Comparison of ENCODE assay signal across 14 cellular contexts in the genomic region with DNA sequence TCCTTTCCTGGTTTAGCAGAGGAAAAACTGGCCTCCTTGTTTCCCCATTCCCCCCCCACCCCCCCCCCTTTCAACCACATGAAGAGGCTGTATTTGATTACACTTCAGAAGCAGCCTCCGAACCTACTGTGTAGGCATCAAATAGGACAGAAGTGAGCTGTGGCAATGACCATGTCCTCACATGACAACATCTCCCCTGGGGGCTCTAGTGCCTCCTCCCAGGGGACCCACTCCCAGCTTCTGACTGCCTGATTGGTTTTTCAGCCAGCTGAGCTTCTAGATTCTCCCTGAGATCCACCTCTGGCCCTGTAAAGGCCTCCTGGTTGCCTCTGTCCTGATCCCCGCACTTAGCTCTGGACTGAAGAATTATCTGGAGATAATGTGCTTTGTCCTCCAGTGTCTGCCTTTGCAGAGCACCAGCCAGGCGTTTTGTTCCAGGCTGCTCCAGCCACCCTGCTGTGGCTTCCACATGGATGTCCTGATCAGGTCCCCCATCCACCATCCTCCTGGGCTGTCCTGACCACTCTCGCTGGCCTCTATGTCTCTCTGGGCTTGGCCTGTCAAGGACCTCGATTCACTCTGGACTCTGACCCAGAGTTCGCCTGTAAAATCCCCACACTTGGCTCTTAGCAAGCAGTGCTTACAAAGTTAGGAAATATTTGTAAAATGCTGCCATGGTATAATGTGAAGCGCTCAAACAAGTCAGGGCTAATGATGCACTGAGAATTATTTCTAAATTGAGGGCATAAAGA. TPM values are rescaled to one million over a fixed set of nuclear protein-coding genes. Genes with fewer than 3 reads are reported as not detected.
DNase-seq lines count a peak whose midpoint lies in the region; ATAC-seq and TF ChIP-seq lines count a peak whose summit lies in the region.
"Had no signal": no experiment of that assay in that cellular context is flagged by ENCODE, and none has a peak within 500 bp of the region (broad histone marks: within the 10 kb centered on the region; RNA-seq: fewer than 3 reads in every experiment).

No MANE protein-coding gene starts in this region.

- peaks cover 16% of the 10 kb centered on the region for H3K4me1 Mint-ChIP-seq in activated T-cell treated with anti-CD3 and anti-CD28 coated beads, Interleukin-2, amount 50 U/mL, for 72 hours (ENCODE audit: low read depth)
- peaks cover 27% of the 10 kb centered on the region for H3K4me1 Mint-ChIP-seq in WTC11
- peaks cover 6 to 11% (median 8%) of the 10 kb centered on the region in 4 donors for H3K4me1 Mint-ChIP-seq in naive thymus-derived CD8-positive, alpha-beta T cell

- no peak for ATAC-seq in activated T-cell treated with anti-CD3 and anti-CD28 coated beads, Interleukin-2, amount 50 U/mL, for 72 hours (replicated peaks in 1 of 2)
- ATAC-seq in WTC11 (peak; percentile 9), GM18858 (IDR thresholded peaks at IDR 0.05; ENCODE audit: unreplicated experiment) (no peak)
- no peak for ATAC-seq in naive thymus-derived CD8-positive, alpha-beta T cell

- H3K4me1 ChIP-seq in tibial artery = peaks cover 0 to 39% (median 9%) of the 10 kb centered on the region in 4 donors

- CTCF ChIA-PET in WTC11 (lab: Charles Lee) = interaction anchor here (0.6 to 1.9 kb wide), 2 partner anchors 88 to 202 kb away, joined by 3 to 4 read pairs; no protein-coding TSS in a partner anchor

- POLR2A ChIA-PET in WTC11 (lab: Charles Lee) = no interaction called here
- POLR2A ChIA-PET in naive thymus-derived CD8-positive, alpha-beta T cell (lab: Charles Lee) = no interaction called here

- no peak overlapping the region for H3K4me3 ChIP-seq in tibial artery
- H3K4me3 ChIP-seq: hepatocyte, smooth muscle cell had no signal

- no peaks in the 10 kb centered on the region for H3K27me3 Mint-ChIP-seq in activated T-cell treated with anti-CD3 and anti-CD28 coated beads, Interleukin-2, amount 50 U/mL, for 72 hours (ENCODE audit: low read depth)
- H3K27me3 Mint-ChIP-seq in WTC11 (ENCODE audit: low read depth) = no peaks in the 10 kb centered on the region; the same call in 1 of the 2 replicates
- H3K27me3 Mint-ChIP-seq in naive thymus-derived CD8-positive, alpha-beta T cell = no peaks in the 10 kb centered on the region

- intact Hi-C loops in tibial artery (cut with DNase I; ENCODE audit: low total_unique reads) = no loop called here

- H3K9me3 Mint-ChIP-seq in activated T-cell treated with anti-CD3 and anti-CD28 coated beads, Interleukin-2, amount 50 U/mL, for 72 hours = no peaks in the 10 kb centered on the region
- H3K9me3 Mint-ChIP-seq in WTC11 = peaks cover 10% of the 10 kb centered on the region
- peaks cover 0 to 1% (median 0%) of the 10 kb centered on the region in 9 donors for H3K9me3 Mint-ChIP-seq in naive thymus-derived CD8-positive, alpha-beta T cell

- peaks cover 0 to 8% (median 0%) of the 10 kb centered on the region in 3 donors for H3K36me3 ChIP-seq in tibial artery

- H3K27ac Mint-ChIP-seq in activated T-cell treated with anti-CD3 and anti-CD28 coated beads, Interleukin-2, amount 50 U/mL, for 72 hours = peak overlapping the region; percentile 66
- H3K27ac Mint-ChIP-seq in WTC11 = peak overlapping the region; percentile 67; the same call in 1 of the 2 replicates
- H3K27ac Mint-ChIP-seq in naive thymus-derived CD8-positive, alpha-beta T cell = no peak overlapping the region

- no peak for TF ChIP-seq CTCF in WTC11 (IDR thresholded peaks at IDR 0.05)
- TF ChIP-seq CTCF in tibial artery (IDR thresholded peaks at IDR 0.05) = no peak

- H3K27me3 ChIP-seq in tibial artery = no peaks in the 10 kb centered on the region
- H3K27me3 ChIP-seq: hepatocyte had no signal

- peaks cover 0 to 14% of the 10 kb centered on the region in 2 donors for H3K36me3 Mint-ChIP-seq in activated T-cell treated with anti-CD3 and anti-CD28 coated beads, Interleukin-2, amount 50 U/mL, for 72 hours (ENCODE audit: insufficient read depth in 2 of 2)
- H3K36me3 Mint-ChIP-seq in WTC11 = peaks cover 37% of the 10 kb centered on the region
- H3K36me3 Mint-ChIP-seq in naive thymus-derived CD8-positive, alpha-beta T cell = peaks cover 4 to 28% (median 6%) of the 10 kb centered on the region in 3 donors

- H3K27ac ChIP-seq in tibial artery = peak overlapping the region; percentile 29 to 33
- H3K27ac ChIP-seq: hepatocyte had no signal

- no peak for DNase-seq in activated T-cell treated with anti-CD3 and anti-CD28 coated beads, Interleukin-2, amount 50 U/mL, for 72 hours
- no peak for DNase-seq in activated T-cell treated with anti-CD3 and anti-CD28 coated beads for 4 hours
- DNase-seq in WTC11 (ENCODE audit: low spot score) = no peak
- DNase-seq in islet precursor cell = peak; percentile 55
- DNase-seq in tibial artery = no peak
- DNase-seq in amygdala (lab: John Stamatoyannopoulos, UW) = no peak
- DNase-seq in naive thymus-derived CD8-positive, alpha-beta T cell = no peak
- DNase-seq: activated CD4-positive, CD25-positive, alpha-beta regulatory T cell; activated gamma-delta T cell; NCI-H2081 treated with DMSO at 0.1 percent for 48 hours; SHP77 had no signal

- H3K4me3 Mint-ChIP-seq in activated T-cell treated with anti-CD3 and anti-CD28 coated beads, Interleukin-2, amount 50 U/mL, for 72 hours = no peak overlapping the region
- H3K4me3 Mint-ChIP-seq in WTC11 = no peak overlapping the region
- H3K4me3 Mint-ChIP-seq in naive thymus-derived CD8-positive, alpha-beta T cell = no peak overlapping the region

- H3K9me3 ChIP-seq in tibial artery = no peaks in the 10 kb centered on the region

TF ChIP-seq in WTC11, 78 proteins besides CTCF, POLR2A, EP300 and RAD21:
- TF ChIP-seq TEAD1 (CRISPR knock-in tag; IDR thresholded peaks at IDR 0.05) (no peak), EMX1 (CRISPR knock-in tag; IDR thresholded peaks at IDR 0.05) (0 out of 2 replicates have a peak, but pooled peaks have one; percentile 49)
- TF ChIP-seq, protein P1, sequence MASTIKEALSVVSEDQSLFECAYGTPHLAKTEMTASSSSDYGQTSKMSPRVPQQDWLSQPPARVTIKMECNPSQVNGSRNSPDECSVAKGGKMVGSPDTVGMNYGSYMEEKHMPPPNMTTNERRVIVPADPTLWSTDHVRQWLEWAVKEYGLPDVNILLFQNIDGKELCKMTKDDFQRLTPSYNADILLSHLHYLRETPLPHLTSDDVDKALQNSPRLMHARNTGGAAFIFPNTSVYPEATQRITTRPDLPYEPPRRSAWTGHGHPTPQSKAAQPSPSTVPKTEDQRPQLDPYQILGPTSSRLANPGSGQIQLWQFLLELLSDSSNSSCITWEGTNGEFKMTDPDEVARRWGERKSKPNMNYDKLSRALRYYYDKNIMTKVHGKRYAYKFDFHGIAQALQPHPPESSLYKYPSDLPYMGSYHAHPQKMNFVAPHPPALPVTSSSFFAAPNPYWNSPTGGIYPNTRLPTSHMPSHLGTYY (CRISPR knock-in tag; IDR thresholded peaks at IDR 0.05) = peak; percentile 29; the same call in 1 of the 2 replicates
TF ChIP-seq in WTC11: peak in this region for 2.

RNA-seq across cellular contexts. Expression of a gene that starts 42.4 kb away (rescaled TPM):
- 100 to 1,000 TPM; 238 to 244 TPM for total RNA-seq in activated T-cell treated with anti-CD3 and anti-CD28 coated beads, Interleukin-2, amount 50 U/mL, for 72 hours
- 500 to 506 TPM (median 502 TPM) in 3 replicates for total RNA-seq in WTC11 (2021)
- total RNA-seq in naive thymus-derived CD8-positive, alpha-beta T cell = 100 to 1,000 TPM; 675 to 780 TPM
- 100 to 1,000 TPM; 309 to 462 (median 320) TPM for polyA plus RNA-seq in naive thymus-derived CD8-positive, alpha-beta T cell

Comparison
In these comparisons a context has a peak if more than half of its experiments do, and no peak if none do; other contexts are left out.
1. H3K27ac Mint-ChIP-seq: peak in activated T-cell treated with anti-CD3 and anti-CD28 coated beads, Interleukin-2, amount 50 U/mL, for 72 hours (single experiment) and WTC11 (single experiment); none in naive thymus-derived CD8-positive, alpha-beta T cell (0 of 10).